ENCODE assay signal across 9 cellular contexts in genomic region chr7:2956526-2957368, GRCh38.
A peak's percentile ranks its signal among the peaks of the same experiment; 100 is the strongest.
DNase-seq lines count a peak whose midpoint lies in the region; ATAC-seq and TF ChIP-seq lines count a peak whose summit lies in the region.
"Had no signal": no experiment of that assay in that cellular context is flagged by ENCODE, and none has a peak within 500 bp of the region (broad histone marks: within the 10 kb centered on the region; RNA-seq: fewer than 3 reads in every experiment).

No MANE protein-coding gene starts in this region.

- H3K36me3 Mint-ChIP-seq in activated CD4-positive, alpha-beta memory T cell treated with anti-CD3 and anti-CD28 coated beads for 36 hours = peaks cover 49% of the 10 kb centered on the region
- H3K36me3 Mint-ChIP-seq in stimulated activated naive B cell treated with anti-CD40 and anti-IgM and Interleukin-4, amounts not matched to agents 10 μg/mL and 1 μg/mL and 100 μg/mL, for 72 hours = peaks cover 47 to 80% of the 10 kb centered on the region in 2 donors
- H3K36me3 Mint-ChIP-seq: brain had no signal

- no peak for TF ChIP-seq CTCF in fibroblast of the aortic adventitia (IDR thresholded peaks at IDR 0.05; ENCODE audit: insufficient read depth, low read length)

- intact Hi-C loops in activated CD4-positive, alpha-beta memory T cell treated with anti-CD3 and anti-CD28 coated beads for 36 hours (cut with micrococcal nuclease) = loop anchor here (1.0 to 5.0 kb wide), 3 partner anchors 22 to 71 kb away; no protein-coding TSS in a partner anchor

- H3K4me1 Mint-ChIP-seq in activated CD4-positive, alpha-beta memory T cell treated with anti-CD3 and anti-CD28 coated beads for 36 hours (ENCODE audit: low read depth) = peaks cover 65% of the 10 kb centered on the region
- peaks cover 37 to 82% of the 10 kb centered on the region in 2 donors for H3K4me1 Mint-ChIP-seq in stimulated activated naive B cell treated with anti-CD40 and anti-IgM and Interleukin-4, amounts not matched to agents 10 μg/mL and 1 μg/mL and 100 μg/mL, for 72 hours
- H3K4me1 Mint-ChIP-seq: brain had no signal

- POLR2A ChIA-PET in activated CD4-positive, alpha-beta memory T cell treated with anti-CD3 and anti-CD28 coated beads for 36 hours (lab: Charles Lee) = interaction anchor here (0.6 to 1.8 kb wide), 8 partner anchors 8 to 110 kb away, joined by 3 to 6 read pairs (median 3); no protein-coding TSS in a partner anchor

- peak; percentile 84 to 86 for ATAC-seq in stimulated activated naive B cell treated with anti-CD40 and anti-IgM and Interleukin-4, amounts not matched to agents 10 μg/mL and 1 μg/mL and 100 μg/mL, for 72 hours (replicated peaks)
- no peak for ATAC-seq in HG03135 (IDR thresholded peaks at IDR 0.05; ENCODE audit: unreplicated experiment)

- CTCF ChIA-PET in activated CD4-positive, alpha-beta memory T cell treated with anti-CD3 and anti-CD28 coated beads for 36 hours (lab: Charles Lee) = interaction anchor here (0.7 to 0.9 kb wide), 3 partner anchors 109 to 134 kb away, joined by 3 to 5 read pairs (median 5); no protein-coding TSS in a partner anchor

- H3K4me3 Mint-ChIP-seq in activated CD4-positive, alpha-beta memory T cell treated with anti-CD3 and anti-CD28 coated beads for 36 hours = no peak overlapping the region
- H3K4me3 Mint-ChIP-seq in stimulated activated naive B cell treated with anti-CD40 and anti-IgM and Interleukin-4, amounts not matched to agents 10 μg/mL and 1 μg/mL and 100 μg/mL, for 72 hours = peak overlapping the region in 1 of 2 donors; percentile 13
- H3K4me3 Mint-ChIP-seq: brain had no signal

- DNase-seq in NOMO-1 (lab: John Stamatoyannopoulos, UW; ENCODE audit: unreplicated experiment in 2 of 2) (peak; percentile 42 to 47), NOMO-1 treated with dmso at 0.1 percent for 144 hours (lab: John Stamatoyannopoulos, UW; ENCODE audit: unreplicated experiment) (no peak), fibroblast of the aortic adventitia (ENCODE audit: low read depth) (peak; percentile 30), NCI-H1092 treated with DMSO at 0.1 percent for 48 hours (lab: John Stamatoyannopoulos, UW) (no peak), NCI-H2196 (lab: John Stamatoyannopoulos, UW; ENCODE audit: unreplicated experiment) (no peak)
- DNase-seq in activated CD4-positive, alpha-beta memory T cell treated with anti-CD3 and anti-CD28 coated beads for 36 hours = peak; percentile 79
- peak; percentile 28 for DNase-seq in stimulated activated naive B cell treated with anti-CD40 and anti-IgM and Interleukin-4, amounts not matched to agents 10 μg/mL and 1 μg/mL and 100 μg/mL, for 72 hours

- H3K9me3 Mint-ChIP-seq in activated CD4-positive, alpha-beta memory T cell treated with anti-CD3 and anti-CD28 coated beads for 36 hours = no peaks in the 10 kb centered on the region
- H3K9me3 Mint-ChIP-seq in stimulated activated naive B cell treated with anti-CD40 and anti-IgM and Interleukin-4, amounts not matched to agents 10 μg/mL and 1 μg/mL and 100 μg/mL, for 72 hours = peaks cover 0 to 2% of the 10 kb centered on the region in 2 donors

- no peaks in the 10 kb centered on the region for H3K27me3 Mint-ChIP-seq in activated CD4-positive, alpha-beta memory T cell treated with anti-CD3 and anti-CD28 coated beads for 36 hours
- no peaks in the 10 kb centered on the region for H3K27me3 Mint-ChIP-seq in stimulated activated naive B cell treated with anti-CD40 and anti-IgM and Interleukin-4, amounts not matched to agents 10 μg/mL and 1 μg/mL and 100 μg/mL, for 72 hours

- H3K27ac Mint-ChIP-seq in activated CD4-positive, alpha-beta memory T cell treated with anti-CD3 and anti-CD28 coated beads for 36 hours = peak overlapping the region; percentile 91
- H3K27ac Mint-ChIP-seq in stimulated activated naive B cell treated with anti-CD40 and anti-IgM and Interleukin-4, amounts not matched to agents 10 μg/mL and 1 μg/mL and 100 μg/mL, for 72 hours = peak overlapping the region; percentile 81
- H3K27ac Mint-ChIP-seq: brain had no signal

- no peak overlapping the region for H3K4me3 ChIP-seq in fibroblast of the aortic adventitia (ENCODE audit: low read depth, low read length)

Comparison
In these comparisons a context has a peak if more than half of its experiments do, and no peak if none do; other contexts are left out.
1. DNase-seq: peak in NOMO-1 (2 of 2), activated CD4-positive, alpha-beta memory T cell treated with anti-CD3 and anti-CD28 coated beads for 36 hours (single experiment), fibroblast of the aortic adventitia (single experiment) and stimulated activated naive B cell treated with anti-CD40 and anti-IgM and Interleukin-4, amounts not matched to agents 10 μg/mL and 1 μg/mL and 100 μg/mL, for 72 hours (single experiment); none in NOMO-1 treated with dmso at 0.1 percent for 144 hours (single experiment), NCI-H1092 treated with DMSO at 0.1 percent for 48 hours (single experiment) and NCI-H2196 (single experiment).